ENCODE assay signal across 1 cellular context in genomic region chr15:52678468-52679231, GRCh38.
A peak's percentile ranks its signal among the peaks of the same experiment; 100 is the strongest.
TF ChIP-seq lines count a peak whose summit lies in the region.

No MANE protein-coding gene starts in this region.

TF ChIP-seq in HepG2, 621 proteins besides CTCF, POLR2A, EP300 and RAD21 (continued from another document and continues in another):
- TF ChIP-seq ASH2L (IDR thresholded peaks at IDR 0.05; ENCODE audit: insufficient read length, low read depth, low read length) (peak; percentile 13), ZNF343 (CRISPR knock-in tag; IDR thresholded peaks at IDR 0.05) (peak; percentile 80; the same call in 1 of the 2 replicates), ZMAT3 (CRISPR knock-in tag; conservative IDR thresholded peaks at IDR 0.05) (peak; percentile 49), AGO1 (IDR thresholded peaks at IDR 0.05; ENCODE audit: low read depth, low read length, poor library complexity, severe bottlenecking) (peak; percentile 69), ZNF563 (CRISPR knock-in tag; IDR thresholded peaks at IDR 0.05) (peak; percentile 55; the same call in 1 of the 2 replicates), HOMEZ (CRISPR knock-in tag; IDR thresholded peaks at IDR 0.05; ENCODE audit: low read depth) (no peak), ZNF710 (CRISPR knock-in tag; IDR thresholded peaks at IDR 0.05; ENCODE audit: borderline replicate concordance) (0 out of 2 replicates have a peak, but pooled peaks have one; percentile 10), KMT2A (CRISPR knock-in tag; IDR thresholded peaks at IDR 0.05) (no peak; the same call in 1 of the 2 replicates), ZNF24 (IDR thresholded peaks at IDR 0.05) (no peak), ZBTB21 (CRISPR knock-in tag; IDR thresholded peaks at IDR 0.05) (no peak), FOXP4 (CRISPR knock-in tag; IDR thresholded peaks at IDR 0.05) (peak; percentile 26; the same call in 1 of the 2 replicates), REST (IDR thresholded peaks at IDR 0.05; ENCODE audit: borderline replicate concordance in 1 of 2, low read depth in 1 of 2, low read length in 2 of 2) (0 out of 4 replicates have a peak, but pooled peaks of 1 of the 2 experiments have one; percentile 42), THAP9 (CRISPR knock-in tag; IDR thresholded peaks at IDR 0.05; ENCODE audit: borderline replicate concordance) (peak; percentile 45; the same call in 1 of the 2 replicates), ZNF281 (CRISPR knock-in tag; IDR thresholded peaks at IDR 0.05; ENCODE audit: borderline replicate concordance) (peak; percentile 52; the same call in 1 of the 2 replicates), ZNF777 (CRISPR knock-in tag; IDR thresholded peaks at IDR 0.05) (peak; percentile 22; the same call in 1 of the 2 replicates), ZMYM3 (CRISPR knock-in tag; IDR thresholded peaks at IDR 0.05) (0 out of 2 replicates have a peak, but pooled peaks have one; percentile 6), AHR (CRISPR knock-in tag; IDR thresholded peaks at IDR 0.05) (no peak), SIN3A (IDR thresholded peaks at IDR 0.05; ENCODE audit: borderline replicate concordance, low read depth, low read length) (peak; percentile 32; the same call in 1 of the 2 replicates)
- TF ChIP-seq, protein P1, sequence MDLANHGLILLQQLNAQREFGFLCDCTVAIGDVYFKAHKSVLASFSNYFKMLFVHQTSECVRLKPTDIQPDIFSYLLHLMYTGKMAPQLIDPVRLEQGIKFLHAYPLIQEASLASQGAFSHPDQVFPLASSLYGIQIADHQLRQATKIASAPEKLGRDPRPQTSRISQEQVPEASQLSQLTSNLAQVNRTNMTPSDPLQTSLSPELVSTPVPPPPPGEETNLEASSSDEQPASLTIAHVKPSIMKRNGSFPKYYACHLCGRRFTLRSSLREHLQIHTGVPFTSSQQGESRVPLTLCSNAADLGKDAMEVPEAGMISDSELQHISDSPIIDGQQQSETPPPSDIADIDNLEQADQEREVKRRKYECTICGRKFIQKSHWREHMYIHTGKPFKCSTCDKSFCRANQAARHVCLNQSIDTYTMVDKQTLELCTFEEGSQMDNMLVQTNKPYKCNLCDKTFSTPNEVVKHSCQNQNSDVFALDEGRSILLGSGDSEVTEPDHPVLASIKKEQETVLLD (CRISPR knock-in tag; IDR thresholded peaks at IDR 0.05; ENCODE audit: low read depth) = peak; percentile 77
- TF ChIP-seq, protein P2, sequence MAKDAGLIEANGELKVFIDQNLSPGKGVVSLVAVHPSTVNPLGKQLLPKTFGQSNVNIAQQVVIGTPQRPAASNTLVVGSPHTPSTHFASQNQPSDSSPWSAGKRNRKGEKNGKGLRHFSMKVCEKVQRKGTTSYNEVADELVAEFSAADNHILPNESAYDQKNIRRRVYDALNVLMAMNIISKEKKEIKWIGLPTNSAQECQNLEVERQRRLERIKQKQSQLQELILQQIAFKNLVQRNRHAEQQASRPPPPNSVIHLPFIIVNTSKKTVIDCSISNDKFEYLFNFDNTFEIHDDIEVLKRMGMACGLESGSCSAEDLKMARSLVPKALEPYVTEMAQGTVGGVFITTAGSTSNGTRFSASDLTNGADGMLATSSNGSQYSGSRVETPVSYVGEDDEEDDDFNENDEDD (CRISPR knock-in tag; IDR thresholded peaks at IDR 0.05; ENCODE audit: borderline replicate concordance) = no peak
- TF ChIP-seq, protein P3, sequence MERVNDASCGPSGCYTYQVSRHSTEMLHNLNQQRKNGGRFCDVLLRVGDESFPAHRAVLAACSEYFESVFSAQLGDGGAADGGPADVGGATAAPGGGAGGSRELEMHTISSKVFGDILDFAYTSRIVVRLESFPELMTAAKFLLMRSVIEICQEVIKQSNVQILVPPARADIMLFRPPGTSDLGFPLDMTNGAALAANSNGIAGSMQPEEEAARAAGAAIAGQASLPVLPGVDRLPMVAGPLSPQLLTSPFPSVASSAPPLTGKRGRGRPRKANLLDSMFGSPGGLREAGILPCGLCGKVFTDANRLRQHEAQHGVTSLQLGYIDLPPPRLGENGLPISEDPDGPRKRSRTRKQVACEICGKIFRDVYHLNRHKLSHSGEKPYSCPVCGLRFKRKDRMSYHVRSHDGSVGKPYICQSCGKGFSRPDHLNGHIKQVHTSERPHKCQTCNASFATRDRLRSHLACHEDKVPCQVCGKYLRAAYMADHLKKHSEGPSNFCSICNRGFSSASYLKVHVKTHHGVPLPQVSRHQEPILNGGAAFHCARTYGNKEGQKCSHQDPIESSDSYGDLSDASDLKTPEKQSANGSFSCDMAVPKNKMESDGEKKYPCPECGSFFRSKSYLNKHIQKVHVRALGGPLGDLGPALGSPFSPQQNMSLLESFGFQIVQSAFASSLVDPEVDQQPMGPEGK (CRISPR knock-in tag; IDR thresholded peaks at IDR 0.05) = peak; percentile 65
- TF ChIP-seq, protein P4, sequence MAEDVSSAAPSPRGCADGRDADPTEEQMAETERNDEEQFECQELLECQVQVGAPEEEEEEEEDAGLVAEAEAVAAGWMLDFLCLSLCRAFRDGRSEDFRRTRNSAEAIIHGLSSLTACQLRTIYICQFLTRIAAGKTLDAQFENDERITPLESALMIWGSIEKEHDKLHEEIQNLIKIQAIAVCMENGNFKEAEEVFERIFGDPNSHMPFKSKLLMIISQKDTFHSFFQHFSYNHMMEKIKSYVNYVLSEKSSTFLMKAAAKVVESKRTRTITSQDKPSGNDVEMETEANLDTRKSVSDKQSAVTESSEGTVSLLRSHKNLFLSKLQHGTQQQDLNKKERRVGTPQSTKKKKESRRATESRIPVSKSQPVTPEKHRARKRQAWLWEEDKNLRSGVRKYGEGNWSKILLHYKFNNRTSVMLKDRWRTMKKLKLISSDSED (CRISPR knock-in tag; IDR thresholded peaks at IDR 0.05) = peak; percentile 91; the same call in 1 of the 2 replicates
- TF ChIP-seq, protein P5, sequence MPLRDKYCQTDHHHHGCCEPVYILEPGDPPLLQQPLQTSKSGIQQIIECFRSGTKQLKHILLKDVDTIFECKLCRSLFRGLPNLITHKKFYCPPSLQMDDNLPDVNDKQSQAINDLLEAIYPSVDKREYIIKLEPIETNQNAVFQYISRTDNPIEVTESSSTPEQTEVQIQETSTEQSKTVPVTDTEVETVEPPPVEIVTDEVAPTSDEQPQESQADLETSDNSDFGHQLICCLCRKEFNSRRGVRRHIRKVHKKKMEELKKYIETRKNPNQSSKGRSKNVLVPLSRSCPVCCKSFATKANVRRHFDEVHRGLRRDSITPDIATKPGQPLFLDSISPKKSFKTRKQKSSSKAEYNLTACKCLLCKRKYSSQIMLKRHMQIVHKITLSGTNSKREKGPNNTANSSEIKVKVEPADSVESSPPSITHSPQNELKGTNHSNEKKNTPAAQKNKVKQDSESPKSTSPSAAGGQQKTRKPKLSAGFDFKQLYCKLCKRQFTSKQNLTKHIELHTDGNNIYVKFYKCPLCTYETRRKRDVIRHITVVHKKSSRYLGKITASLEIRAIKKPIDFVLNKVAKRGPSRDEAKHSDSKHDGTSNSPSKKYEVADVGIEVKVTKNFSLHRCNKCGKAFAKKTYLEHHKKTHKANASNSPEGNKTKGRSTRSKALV (CRISPR knock-in tag; IDR thresholded peaks at IDR 0.05) = peak; percentile 11; the same call in 1 of the 2 replicates
